In the genomic region with DNA sequence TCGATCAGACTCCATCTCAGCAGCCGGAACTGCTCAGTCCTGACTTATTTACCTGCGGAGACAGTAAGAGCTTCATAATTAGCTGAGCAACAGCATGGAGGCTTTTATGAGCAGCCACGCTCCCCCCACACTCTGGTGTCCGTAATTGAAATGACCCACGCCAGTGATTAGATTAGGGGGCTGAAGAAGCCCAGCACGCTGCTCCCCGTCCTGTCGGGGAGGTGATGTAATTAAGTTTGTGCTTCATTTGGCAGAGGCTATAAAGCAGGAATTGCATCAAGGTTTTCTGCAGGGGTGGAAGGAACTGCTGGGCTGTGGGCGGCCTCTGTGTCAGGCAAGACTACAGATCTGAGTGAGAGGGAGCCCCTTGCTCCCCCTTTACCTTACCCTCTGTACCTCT, we compare ENCODE assay signal across 1 cellular context.
TF ChIP-seq lines count a peak whose summit lies in the region.

No MANE protein-coding gene starts in this region.

TF ChIP-seq in SK-N-SH treated with all-trans-retinoic acid at 6 μM for 48 hours, 23 proteins besides CTCF, POLR2A, EP300 and RAD21 (continued from another document):
- TF ChIP-seq, protein P1, sequence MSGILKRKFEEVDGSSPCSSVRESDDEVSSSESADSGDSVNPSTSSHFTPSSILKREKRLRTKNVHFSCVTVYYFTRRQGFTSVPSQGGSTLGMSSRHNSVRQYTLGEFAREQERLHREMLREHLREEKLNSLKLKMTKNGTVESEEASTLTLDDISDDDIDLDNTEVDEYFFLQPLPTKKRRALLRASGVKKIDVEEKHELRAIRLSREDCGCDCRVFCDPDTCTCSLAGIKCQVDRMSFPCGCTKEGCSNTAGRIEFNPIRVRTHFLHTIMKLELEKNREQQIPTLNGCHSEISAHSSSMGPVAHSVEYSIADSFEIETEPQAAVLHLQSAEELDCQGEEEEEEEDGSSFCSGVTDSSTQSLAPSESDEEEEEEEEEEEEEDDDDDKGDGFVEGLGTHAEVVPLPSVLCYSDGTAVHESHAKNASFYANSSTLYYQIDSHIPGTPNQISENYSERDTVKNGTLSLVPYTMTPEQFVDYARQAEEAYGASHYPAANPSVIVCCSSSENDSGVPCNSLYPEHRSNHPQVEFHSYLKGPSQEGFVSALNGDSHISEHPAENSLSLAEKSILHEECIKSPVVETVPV (CRISPR knock-in tag; IDR thresholded peaks at IDR 0.05) = no peak
- TF ChIP-seq POU6F1 (CRISPR knock-in tag; IDR thresholded peaks at IDR 0.05; ENCODE audit: borderline replicate concordance, low read depth) (no peak), PPARA (CRISPR knock-in tag; IDR thresholded peaks at IDR 0.05; ENCODE audit: borderline replicate concordance) (no peak), TCF4 (CRISPR knock-in tag; IDR thresholded peaks at IDR 0.05; ENCODE audit: borderline replicate concordance) (no peak), ZC3H10 (CRISPR knock-in tag; IDR thresholded peaks at IDR 0.05) (no peak), BACH2 (CRISPR knock-in tag; IDR thresholded peaks at IDR 0.05; ENCODE audit: borderline replicate concordance) (no peak)
TF ChIP-seq in SK-N-SH treated with all-trans-retinoic acid at 6 μM for 48 hours: peak in this region for 0.
